In the genomic region with DNA sequence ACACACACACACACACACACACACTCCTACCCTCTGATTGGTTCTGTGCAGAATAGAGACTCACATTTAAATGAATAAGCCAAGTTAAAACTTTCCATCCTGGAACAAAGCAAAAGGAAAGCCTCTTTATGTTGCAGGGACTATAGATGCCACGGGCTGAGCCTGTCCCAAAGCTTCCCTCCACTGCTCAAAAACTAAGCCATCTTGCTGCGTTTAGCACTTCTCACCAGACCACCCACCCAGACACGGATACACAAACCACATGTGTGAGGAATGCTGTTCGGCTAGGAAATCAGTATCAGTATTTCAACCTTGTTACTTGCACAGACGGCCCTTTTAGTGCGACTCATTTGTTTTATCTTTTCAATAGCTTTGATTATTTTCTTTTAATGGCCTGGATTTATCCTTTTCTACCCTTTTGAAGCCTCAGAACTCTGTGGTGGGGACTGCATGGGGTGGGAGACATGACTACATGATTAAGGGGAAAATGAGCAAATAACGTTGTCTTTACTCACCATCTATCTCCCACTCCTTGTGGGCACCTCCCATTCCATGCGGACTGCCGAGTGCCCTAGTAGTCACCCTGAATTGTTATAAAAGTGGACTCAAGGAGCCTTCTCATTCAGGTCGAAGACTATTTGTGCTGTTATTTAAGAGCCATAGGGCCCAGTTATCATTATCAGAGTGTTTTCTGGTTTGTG, we compare ENCODE assay signal across 21 cellular contexts.
DNase-seq lines count a peak whose midpoint lies in the region; ATAC-seq and TF ChIP-seq lines count a peak whose summit lies in the region.
"Had no signal": no experiment of that assay in that cellular context is flagged by ENCODE, and none has a peak within 500 bp of the region (broad histone marks: within the 10 kb centered on the region; RNA-seq: fewer than 3 reads in every experiment).

No MANE protein-coding gene starts in this region.

- peaks cover 11% of the 10 kb centered on the region for H3K4me1 Mint-ChIP-seq in neural progenitor cell
- H3K4me1 Mint-ChIP-seq: memory B cell had no signal

- DNase-seq in DND-41 (no peak), SJSA1 (ENCODE audit: low read depth in 1 of 2, low spot score in 2 of 2) (peak; percentile 80 to 84), fibroblast of villous mesenchyme (ENCODE audit: low read depth) (peak; percentile 29), neural progenitor cell (ENCODE audit: low spot score) (peak; percentile 85), DMS79 treated with DMSO at 0.1 percent for 48 hours (lab: John Stamatoyannopoulos, UW) (no peak), WERI-Rb-1 (no peak)
- no peak for DNase-seq in stimulated activated naive CD4-positive, alpha-beta T cell (lab: John Stamatoyannopoulos, UW)
- DNase-seq: dorsolateral prefrontal cortex; gastrocnemius medialis; GOT3; natural killer cell; NCI-H748 treated with DMSO at 0.1 percent for 48 hours; psoas muscle; small intestine; stimulated activated CD4-positive, alpha-beta T cell treated with anti-CD3 and anti-CD28 coated beads, Interleukin-4, amount 100 ng/mL, for 4 hours; SW 1271; uterus had no signal

- H3K9me3 ChIP-seq in DND-41 (ENCODE audit: insufficient read depth, low read length, severe bottlenecking) (no peaks in the 10 kb centered on the region), SJSA1 (replicated peaks) (no peaks in the 10 kb centered on the region), neural progenitor cell (ENCODE audit: low read depth) (no peaks in the 10 kb centered on the region), WERI-Rb-1 (ENCODE audit: severe bottlenecking) (no peaks in the 10 kb centered on the region)
- H3K9me3 ChIP-seq: gastrocnemius medialis, psoas muscle, uterus had no signal

- H3K4me1 ChIP-seq in DND-41 (ENCODE audit: insufficient read depth, low read length) (no peaks in the 10 kb centered on the region), SJSA1 (replicated peaks) (peaks cover 23% of the 10 kb centered on the region), neural progenitor cell (peaks cover 23% of the 10 kb centered on the region)
- H3K4me1 ChIP-seq: psoas muscle, uterus had no signal

- no peaks in the 10 kb centered on the region for H3K79me2 ChIP-seq in DND-41 (ENCODE audit: insufficient read depth, low read length)
- no peaks in the 10 kb centered on the region for H3K79me2 ChIP-seq in neural progenitor cell (ENCODE audit: low read depth)

- no peaks in the 10 kb centered on the region for H3K9me3 Mint-ChIP-seq in neural progenitor cell
- H3K9me3 Mint-ChIP-seq: memory B cell, natural killer cell had no signal

- H3K27me3 Mint-ChIP-seq in neural progenitor cell (ENCODE audit: insufficient read depth, low read depth): peaks cover 4% of the 10 kb centered on the region

- H3K27me3 ChIP-seq in DND-41 (ENCODE audit: insufficient read depth, low read length, poor library complexity) (no peaks in the 10 kb centered on the region), SJSA1 (replicated peaks) (no peaks in the 10 kb centered on the region), neural progenitor cell (no peaks in the 10 kb centered on the region), WERI-Rb-1 (ENCODE audit: insufficient read depth, low read depth, severe bottlenecking) (no peaks in the 10 kb centered on the region)
- H3K27me3 ChIP-seq: uterus had no signal

- peak overlapping the region; percentile 24 for H3K4me3 Mint-ChIP-seq in neural progenitor cell
- H3K4me3 Mint-ChIP-seq: activated T-helper 1 cell treated with anti-CD3 and anti-CD28 coated beads, Interleukin-12 subunit alpha, Interleukin-12 subunit beta, Interleukin-2, Interleukin-4 antibody, amounts not matched to agents 30 ng/mL and 10 ng/mL and 1 ng/mL, durations not matched to agents 14 hours and 24 hours and 36 hours; memory B cell; natural killer cell had no signal

- H3K36me3 Mint-ChIP-seq in neural progenitor cell: no peaks in the 10 kb centered on the region
- H3K36me3 Mint-ChIP-seq: memory B cell had no signal

- no peak overlapping the region for H2AFZ ChIP-seq in DND-41 (ENCODE audit: low read depth, low read length)
- no peak overlapping the region for H2AFZ ChIP-seq in neural progenitor cell (replicated peaks)

- H3K27ac Mint-ChIP-seq in neural progenitor cell: peak overlapping the region; percentile 22
- H3K27ac Mint-ChIP-seq: activated T-helper 1 cell treated with anti-CD3 and anti-CD28 coated beads, Interleukin-12 subunit alpha, Interleukin-12 subunit beta, Interleukin-2, Interleukin-4 antibody, amounts not matched to agents 30 ng/mL and 10 ng/mL and 1 ng/mL, durations not matched to agents 14 hours and 24 hours and 36 hours; memory B cell; natural killer cell had no signal

- no peak overlapping the region for H3K27ac ChIP-seq in DND-41 (ENCODE audit: low read length)
- peak overlapping the region; percentile 79 for H3K27ac ChIP-seq in SJSA1
- no peak overlapping the region for H3K27ac ChIP-seq in neural progenitor cell
- no peak overlapping the region for H3K27ac ChIP-seq in WERI-Rb-1
- H3K27ac ChIP-seq: dorsolateral prefrontal cortex, gastrocnemius medialis, psoas muscle, uterus had no signal

- TF ChIP-seq CTCF in DND-41 (IDR thresholded peaks at IDR 0.05; ENCODE audit: borderline replicate concordance, extremely low read depth, low read length, poor library complexity, severe bottlenecking) (no peak), fibroblast of villous mesenchyme (IDR thresholded peaks at IDR 0.05; ENCODE audit: insufficient read depth, low read depth, low read length) (no peak), neural progenitor cell (IDR thresholded peaks at IDR 0.05) (no peak), WERI-Rb-1 (IDR thresholded peaks at IDR 0.05; ENCODE audit: low read depth, low read length) (no peak)

- H3K4me2 ChIP-seq in DND-41 (ENCODE audit: insufficient read depth, low read length): no peak overlapping the region
- H3K4me2 ChIP-seq in neural progenitor cell: peak overlapping the region; percentile 20

- ATAC-seq in DND-41 (ENCODE audit: insufficient read depth, low read depth) (peak; percentile 16; the same call in 1 of the 3 replicates), GM21528 (IDR thresholded peaks at IDR 0.05; ENCODE audit: low FRiP score, unreplicated experiment) (no peak)
- ATAC-seq: gastrocnemius medialis, K562, natural killer cell, psoas muscle had no signal

- no peak overlapping the region for H3K4me3 ChIP-seq in DND-41 (ENCODE audit: low read depth in 1 of 2, low read length in 2 of 2)
- peak overlapping the region; percentile 13 for H3K4me3 ChIP-seq in SJSA1
- no peak overlapping the region for H3K4me3 ChIP-seq in fibroblast of villous mesenchyme (ENCODE audit: low read depth, low read length)
- no peak overlapping the region for H3K4me3 ChIP-seq in neural progenitor cell
- no peak overlapping the region for H3K4me3 ChIP-seq in WERI-Rb-1 (ENCODE audit: low read depth, low read length)
- H3K4me3 ChIP-seq: gastrocnemius medialis, K562, psoas muscle, uterus had no signal

- H3F3A ChIP-seq in neural progenitor cell (ENCODE audit: low read depth): peaks cover 7% of the 10 kb centered on the region

- H3K9ac ChIP-seq in DND-41 (ENCODE audit: low read depth, low read length): no peak overlapping the region
- H3K9ac ChIP-seq in neural progenitor cell: no peak overlapping the region

- H3K36me3 ChIP-seq in DND-41 (ENCODE audit: insufficient read depth, low read length) (no peaks in the 10 kb centered on the region), SJSA1 (no peaks in the 10 kb centered on the region), neural progenitor cell (no peaks in the 10 kb centered on the region), WERI-Rb-1 (no peaks in the 10 kb centered on the region)
- H3K36me3 ChIP-seq: gastrocnemius medialis, uterus had no signal

- H4K20me1 ChIP-seq in DND-41 (ENCODE audit: insufficient read depth, low read length) (no peaks in the 10 kb centered on the region), neural progenitor cell (ENCODE audit: low read depth) (no peaks in the 10 kb centered on the region)

Comparison
In these comparisons a context has a peak if more than half of its experiments do, and no peak if none do; other contexts are left out.
1. DNase-seq: peak in SJSA1 (2 of 2), fibroblast of villous mesenchyme (single experiment) and neural progenitor cell (single experiment); none in DND-41 (single experiment), DMS79 treated with DMSO at 0.1 percent for 48 hours (single experiment), stimulated activated naive CD4-positive, alpha-beta T cell (0 of 6) and WERI-Rb-1 (single experiment).